Comparison of ENCODE assay signal across 27 cellular contexts in the genomic region with DNA sequence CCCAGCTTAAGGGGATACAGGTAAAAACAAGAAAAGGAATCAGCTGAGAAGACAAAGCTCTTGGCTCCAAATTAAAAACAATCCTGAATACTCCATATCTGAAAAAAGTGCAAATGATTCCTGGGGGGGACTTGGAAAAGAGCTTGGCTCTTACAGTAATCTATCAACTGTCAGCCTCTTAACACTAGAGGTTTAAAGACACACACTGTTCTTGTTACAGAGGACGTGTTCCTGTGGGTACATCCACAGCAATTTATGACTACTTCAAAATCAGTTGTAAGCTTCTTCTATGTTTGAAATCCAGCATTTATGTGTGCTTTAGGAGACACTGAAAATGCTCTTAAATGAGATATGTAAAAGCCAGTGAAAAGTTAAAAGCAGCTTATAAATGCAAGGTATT.
"Had no signal": no experiment of that assay in that cellular context is flagged by ENCODE, and none has a peak within 500 bp of the region (broad histone marks: within the 10 kb centered on the region; RNA-seq: fewer than 3 reads in every experiment).

No MANE protein-coding gene starts in this region.

- ATAC-seq: left lobe of liver; mucosa of descending colon; naive thymus-derived CD4-positive, alpha-beta T cell; natural killer cell treated with Interleukin-12 subunit alpha and Interleukin-12 subunit beta and Interleukin-15 and Interleukin-18, amount 100 ng/mL, for 72 hours; sciatic nerve; stimulated activated naive B cell treated with anti-CD40 and anti-IgM and Interleukin-4, amounts not matched to agents 10 μg/mL and 1 μg/mL and 100 μg/mL, for 72 hours; stimulated activated naive CD8-positive, alpha-beta T cell treated with anti-CD3 and anti-CD28 coated beads, Interleukin-15, Interleukin-2, amounts not matched to agents 100 U/mL and 50 U/mL, for 24 hours had no signal

- H3K27me3 Mint-ChIP-seq: naive thymus-derived CD4-positive, alpha-beta T cell; natural killer cell treated with Interleukin-12 subunit alpha and Interleukin-12 subunit beta and Interleukin-15 and Interleukin-18, amount 100 ng/mL, for 72 hours; progenitor cell of endocrine pancreas; stimulated activated naive B cell treated with anti-CD40 and anti-IgM and Interleukin-4, amounts not matched to agents 10 μg/mL and 1 μg/mL and 100 μg/mL, for 72 hours had no signal

- H3K36me3 Mint-ChIP-seq: naive thymus-derived CD4-positive, alpha-beta T cell; natural killer cell treated with Interleukin-12 subunit alpha and Interleukin-12 subunit beta and Interleukin-15 and Interleukin-18, amount 100 ng/mL, for 72 hours; stimulated activated naive B cell treated with anti-CD40 and anti-IgM and Interleukin-4, amounts not matched to agents 10 μg/mL and 1 μg/mL and 100 μg/mL, for 72 hours had no signal

- H3K4me1 ChIP-seq: right atrium auricular region, stomach, testis, thyroid gland, transverse colon, upper lobe of left lung, vagina had no signal

- H3K4me1 Mint-ChIP-seq: naive thymus-derived CD4-positive, alpha-beta T cell; stimulated activated naive B cell treated with anti-CD40 and anti-IgM and Interleukin-4, amounts not matched to agents 10 μg/mL and 1 μg/mL and 100 μg/mL, for 72 hours had no signal

- H3K27ac ChIP-seq: ovary, right atrium auricular region, skin epidermis, stomach, testis, thyroid gland, transverse colon, upper lobe of left lung, vagina had no signal

- H3K36me3 ChIP-seq: ovary, right atrium auricular region, stomach, thyroid gland, transverse colon, upper lobe of left lung, vagina had no signal

- H3K27ac Mint-ChIP-seq: naive thymus-derived CD4-positive, alpha-beta T cell; natural killer cell treated with Interleukin-12 subunit alpha and Interleukin-12 subunit beta and Interleukin-15 and Interleukin-18, amount 100 ng/mL, for 72 hours; progenitor cell of endocrine pancreas; stimulated activated naive B cell treated with anti-CD40 and anti-IgM and Interleukin-4, amounts not matched to agents 10 μg/mL and 1 μg/mL and 100 μg/mL, for 72 hours had no signal

- H3K9me3 ChIP-seq: mucosa of descending colon, ovary, right atrium auricular region, stomach, testis, thyroid gland, transverse colon, upper lobe of left lung, vagina had no signal

- H3K4me3 ChIP-seq: lung, mucosa of descending colon, ovary, right atrium auricular region, skin epidermis, stomach, testis, thyroid gland, transverse colon, upper lobe of left lung, vagina had no signal

- H3K4me3 Mint-ChIP-seq: naive thymus-derived CD4-positive, alpha-beta T cell; natural killer cell treated with Interleukin-12 subunit alpha and Interleukin-12 subunit beta and Interleukin-15 and Interleukin-18, amount 100 ng/mL, for 72 hours; stimulated activated naive B cell treated with anti-CD40 and anti-IgM and Interleukin-4, amounts not matched to agents 10 μg/mL and 1 μg/mL and 100 μg/mL, for 72 hours had no signal

- H3K27me3 ChIP-seq: ovary, right atrium auricular region, stomach, testis, thyroid gland, transverse colon, upper lobe of left lung, vagina had no signal

- DNase-seq: hippocampal formation; kidney glomerular epithelial cell; left cardiac atrium; mesendoderm; midbrain; mucosa of descending colon; naive thymus-derived CD4-positive, alpha-beta T cell; ovary; stimulated activated CD4-positive, alpha-beta T cell treated with anti-CD3 and anti-CD28 coated beads, Interleukin-12 subunit alpha, Interleukin-12 subunit beta, amount 100 ng/mL, for 4 hours; stimulated activated CD4-positive, alpha-beta T cell treated with anti-CD3 and anti-CD28 coated beads, Interleukin-15, amount 100 ng/mL, for 24 hours; stimulated activated CD4-positive, alpha-beta T cell treated with anti-CD3 and anti-CD28 coated beads, Interleukin-2, amount 100 ng/mL, for 24 hours; stimulated activated CD4-positive, alpha-beta T cell treated with anti-CD3 and anti-CD28 coated beads, Interleukin-4, amount 100 ng/mL, for 1 hour; stimulated activated naive B cell treated with anti-CD40 and anti-IgM and Interleukin-4, amounts not matched to agents 10 μg/mL and 1 μg/mL and 100 μg/mL, for 72 hours; stimulated activated naive CD8-positive, alpha-beta T cell treated with anti-CD3 and anti-CD28 coated beads, Interleukin-15, Interleukin-2, amounts not matched to agents 100 U/mL and 50 U/mL, for 24 hours; stomach; testis; thyroid gland; transverse colon; upper lobe of left lung had no signal
